In genomic region chr12:64178122-64178521, GRCh38 we compare ENCODE assay signal across 13 cellular contexts. TPM values are rescaled to one million over a fixed set of nuclear protein-coding genes. Genes with fewer than 3 reads are reported as not detected.
A peak's percentile ranks its signal among the peaks of the same experiment; 100 is the strongest.
DNase-seq lines count a peak whose midpoint lies in the region; ATAC-seq and TF ChIP-seq lines count a peak whose summit lies in the region.
"Had no signal": no experiment of that assay in that cellular context is flagged by ENCODE, and none has a peak within 500 bp of the region (broad histone marks: within the 10 kb centered on the region; RNA-seq: fewer than 3 reads in every experiment).

No MANE protein-coding gene starts in this region.

- H3K4me1 Mint-ChIP-seq in chondrocyte (ENCODE audit: low read depth) (peaks cover 50% of the 10 kb centered on the region), natural killer cell (no peaks in the 10 kb centered on the region)
- H3K4me1 Mint-ChIP-seq: CD4-positive, CD25-positive, alpha-beta regulatory T cell had no signal

- H3K9me3 ChIP-seq in mesenchymal stem cell (ENCODE audit: control insufficient read depth, low read length) = no peaks in the 10 kb centered on the region

- H4K8ac ChIP-seq in mesenchymal stem cell (ENCODE audit: low read length) = no peak overlapping the region

- H3K27ac ChIP-seq in mesenchymal stem cell (ENCODE audit: low read length, poor library complexity, severe bottlenecking) = peak overlapping the region; percentile 52
- H3K27ac ChIP-seq: cardiac muscle cell had no signal

- H3K36me3 ChIP-seq in BJ (ENCODE audit: control insufficient read depth, insufficient read depth, low read length) (no peaks in the 10 kb centered on the region), mesenchymal stem cell (ENCODE audit: control insufficient read depth in 1 of 2, insufficient read depth in 2 of 2, low read depth in 1 of 2, low read length in 2 of 2) (no peaks in the 10 kb centered on the region)
- H3K36me3 ChIP-seq: cardiac muscle cell had no signal

- POLR2A ChIA-PET in BJ (lab: Charles Lee) = no interaction called here

- H2AFZ ChIP-seq in mesenchymal stem cell (ENCODE audit: low read depth, low read length) = no peak overlapping the region

- H3K4me2 ChIP-seq in mesenchymal stem cell (ENCODE audit: low read length, poor library complexity, severe bottlenecking) = no peak overlapping the region

- H2BK12ac ChIP-seq in mesenchymal stem cell (ENCODE audit: low read length in 2 of 2) = no peak overlapping the region

- no peaks in the 10 kb centered on the region for H3K9me3 Mint-ChIP-seq in chondrocyte (ENCODE audit: low read depth)
- H3K9me3 Mint-ChIP-seq in natural killer cell = no peaks in the 10 kb centered on the region

- H3K4me3 ChIP-seq in BJ (ENCODE audit: low read depth, low read length) (no peak overlapping the region), mesenchymal stem cell (ENCODE audit: insufficient read depth in 1 of 2, low read depth in 1 of 2, low read length in 2 of 2) (peak overlapping the region in 1 of 2 experiments; percentile 33)
- H3K4me3 ChIP-seq: cardiac muscle cell had no signal

- H3K18ac ChIP-seq in mesenchymal stem cell (ENCODE audit: low read depth in 1 of 2, low read length in 2 of 2) = no peak overlapping the region

- intact Hi-C loops in natural killer cell (cut with micrococcal nuclease) = no loop called here

- H3K27ac Mint-ChIP-seq in chondrocyte (ENCODE audit: unreplicated experiment) (peak overlapping the region; percentile 4), natural killer cell (no peak overlapping the region)
- H3K27ac Mint-ChIP-seq: CD4-positive, CD25-positive, alpha-beta regulatory T cell had no signal

- no peak overlapping the region for H2AK5ac ChIP-seq in mesenchymal stem cell (ENCODE audit: low read length, severe bottlenecking)

- no peaks in the 10 kb centered on the region for H3K36me3 Mint-ChIP-seq in chondrocyte (ENCODE audit: low read depth)
- no peaks in the 10 kb centered on the region for H3K36me3 Mint-ChIP-seq in natural killer cell

- H2BK5ac ChIP-seq in mesenchymal stem cell (ENCODE audit: low read depth, low read length, poor library complexity, severe bottlenecking) = no peak overlapping the region

- no peak overlapping the region for H3K4ac ChIP-seq in mesenchymal stem cell (ENCODE audit: low read depth in 1 of 2, low read length in 2 of 2)

- DNase-seq in BJ (ENCODE audit: low read depth) (peak; percentile 49), M059J (ENCODE audit: low read depth) (peak; percentile 64), chondrocyte (ENCODE audit: low spot score) (no peak), mesenchymal stem cell (peak; percentile 78), NCI-H2196 (lab: John Stamatoyannopoulos, UW; ENCODE audit: unreplicated experiment) (no peak), DMS53 treated with DMSO at 0.1 percent for 48 hours (lab: John Stamatoyannopoulos, UW; ENCODE audit: unreplicated experiment) (no peak), DMS114 treated with DMSO at 0.1 percent for 48 hours (lab: John Stamatoyannopoulos, UW; ENCODE audit: unreplicated experiment) (no peak), natural killer cell (no peak)
- DNase-seq: CD4-positive, CD25-positive, alpha-beta regulatory T cell; GF-D8; H7; stimulated activated naive CD4-positive, alpha-beta T cell treated with Interleukin-2 at 50 U/mL for 16 hours had no signal

- no peaks in the 10 kb centered on the region for H3K79me1 ChIP-seq in mesenchymal stem cell (replicated peaks; ENCODE audit: low read length, poor library complexity, severe bottlenecking)

- no peaks in the 10 kb centered on the region for H3K27me3 ChIP-seq in BJ (ENCODE audit: control insufficient read depth, insufficient read depth, low read length)
- H3K27me3 ChIP-seq in mesenchymal stem cell (ENCODE audit: control insufficient read depth in 1 of 2, insufficient read depth in 1 of 2, low read length in 2 of 2) = no peaks in the 10 kb centered on the region
- H3K27me3 ChIP-seq: cardiac muscle cell had no signal

- H3K4me1 ChIP-seq in mesenchymal stem cell (ENCODE audit: control insufficient read depth, insufficient read depth, low read depth, low read length) = peaks cover 3% of the 10 kb centered on the region

- WGBS in mesenchymal stem cell = 0% methylated on average over 1 of the region's 1 CpG

- no peak for ATAC-seq in natural killer cell

- no peak overlapping the region for H3K4me3 Mint-ChIP-seq in chondrocyte (ENCODE audit: unreplicated experiment)
- H3K4me3 Mint-ChIP-seq in natural killer cell = no peak overlapping the region
- H3K4me3 Mint-ChIP-seq: CD4-positive, CD25-positive, alpha-beta regulatory T cell had no signal

- no peaks in the 10 kb centered on the region for H3K27me3 Mint-ChIP-seq in chondrocyte (ENCODE audit: low read depth)
- H3K27me3 Mint-ChIP-seq in natural killer cell (ENCODE audit: low read depth in 2 of 2) = peaks cover 0 to 2% of the 10 kb centered on the region in 2 donors
- H3K27me3 Mint-ChIP-seq: CD4-positive, CD25-positive, alpha-beta regulatory T cell had no signal

- H3K9ac ChIP-seq in mesenchymal stem cell (ENCODE audit: low read length) = peak overlapping the region; percentile 76

- H2BK15ac ChIP-seq in mesenchymal stem cell (ENCODE audit: low read depth, poor library complexity, severe bottlenecking) = no peak overlapping the region

- CTCF ChIA-PET in BJ (lab: Yijun Ruan, JAX) = interaction anchor here (1.0 kb wide), 1 partner anchor 29 kb away, joined by 3 read pairs; no protein-coding TSS in a partner anchor

- H4K91ac ChIP-seq in mesenchymal stem cell (ENCODE audit: low read length) = no peak overlapping the region

- H3K14ac ChIP-seq in mesenchymal stem cell (ENCODE audit: low read length in 2 of 2) = no peak overlapping the region

- no peak overlapping the region for H2BK120ac ChIP-seq in mesenchymal stem cell (ENCODE audit: low read depth, low read length)

- TF ChIP-seq CTCF in BJ (IDR thresholded peaks at IDR 0.05; ENCODE audit: insufficient read depth, low read depth, low read length) (no peak), chondrocyte (IDR thresholded peaks at IDR 0.05) (no peak), natural killer cell (IDR thresholded peaks at IDR 0.05) (no peak)

- no peak overlapping the region for H3K23ac ChIP-seq in mesenchymal stem cell (ENCODE audit: low read length in 2 of 2)

RNA-seq across cellular contexts. Expression of gene KICS2, which starts 44.0 kb away (rescaled TPM):
- polyA plus RNA-seq in BJ (2011; rRNA removed) = 3.3 and 3.8 TPM in 2 replicates
- 5.0 and 5.6 TPM in 2 replicates for polyA minus RNA-seq in BJ (2011; rRNA and poly(A)+ RNA removed)
- 4.3 and 4.8 TPM in 2 replicates for total RNA-seq in M059J (2014; rRNA removed; shearing (Covaris generic))
- total RNA-seq in chondrocyte (2.9 to 4.2 TPM (median 3.1 TPM) in 3 replicates), natural killer cell (10 to 100 TPM; 14.7 to 19.5 (median 15.6) TPM)
- 1.7 TPM for polyA plus RNA-seq in mesenchymal stem cell (2013, experiment 1 of 2)
- polyA plus RNA-seq in mesenchymal stem cell (2013, experiment 2 of 2) = 1.8 TPM

Comparison
In these comparisons a context has a peak if more than half of its experiments do, and no peak if none do; other contexts are left out.
1. DNase-seq: peak in BJ (single experiment), M059J (single experiment) and mesenchymal stem cell (single experiment); none in chondrocyte (single experiment), NCI-H2196 (single experiment), DMS53 treated with DMSO at 0.1 percent for 48 hours (single experiment), DMS114 treated with DMSO at 0.1 percent for 48 hours (single experiment) and natural killer cell (single experiment).